9 cellular contexts compared by ENCODE assay signal in genomic region chr3:58432905-58433304, GRCh38. TPM values are rescaled to one million over a fixed set of nuclear protein-coding genes. Genes with fewer than 3 reads are reported as not detected.
DNase-seq lines count a peak whose midpoint lies in the region; ATAC-seq, FAIRE-seq and TF ChIP-seq lines count a peak whose summit lies in the region.
"Had no signal": no experiment of that assay in that cellular context is flagged by ENCODE, and none has a peak within 500 bp of the region (broad histone marks: within the 10 kb centered on the region; RNA-seq: fewer than 3 reads in every experiment).

No MANE protein-coding gene starts in this region.

- H3K4me3 ChIP-seq in HepG2 (replicated peaks in 1 of 3; ENCODE audit: insufficient read depth in 1 of 3, low read depth in 2 of 3, low read length in 3 of 3): peak overlapping the region; percentile 68 to 97 (median 93)
- H3K4me3 ChIP-seq in thymus (ENCODE audit: low read length): peak overlapping the region; percentile 96

- H3K36me3 ChIP-seq in HepG2 (replicated peaks in 1 of 2; ENCODE audit: control insufficient read depth in 1 of 2, insufficient read depth in 2 of 2, low read length in 2 of 2): peaks cover 8 to 44% of the 10 kb centered on the region in 2 experiments
- peaks cover 25% of the 10 kb centered on the region for H3K36me3 ChIP-seq in thymus (ENCODE audit: control insufficient read depth, insufficient read depth)

- no peaks in the 10 kb centered on the region for H3K27me3 Mint-ChIP-seq in activated CD4-positive, alpha-beta T cell treated with anti-CD3 and anti-CD28 coated beads, Interleukin-2, amount 10 ng/mL, durations not matched to agents 7 days and 5 days

- no peak for DNase-seq in activated CD4-positive, alpha-beta T cell treated with anti-CD3 and anti-CD28 coated beads, Interleukin-2, amount 10 ng/mL, durations not matched to agents 7 days and 5 days
- no peak for DNase-seq in activated CD4-positive, alpha-beta T cell treated with anti-CD3 and anti-CD28 coated beads for 1 hour
- DNase-seq in HepG2 (ENCODE audit: low spot score): no peak
- DNase-seq in inferior parietal cortex (ENCODE audit: extremely low spot score): no peak
- DNase-seq in hypothalamus (lab: John Stamatoyannopoulos, UW): no peak
- DNase-seq in NCI-H1930 (lab: John Stamatoyannopoulos, UW): no peak

- H3K4me1 ChIP-seq in HepG2 (ENCODE audit: insufficient read depth, low read length): peaks cover 51% of the 10 kb centered on the region
- H3K4me1 ChIP-seq in thymus (ENCODE audit: control insufficient read depth, insufficient read depth, low read length): peaks cover 5% of the 10 kb centered on the region

- H3K4me3 Mint-ChIP-seq in activated CD4-positive, alpha-beta T cell treated with anti-CD3 and anti-CD28 coated beads, Interleukin-2, amount 10 ng/mL, durations not matched to agents 7 days and 5 days: peak overlapping the region; percentile 83

- H3K9ac ChIP-seq in HepG2 (ENCODE audit: insufficient read depth, low read depth, low read length): peak overlapping the region; percentile 97

- H3K27me3 ChIP-seq in HepG2 (ENCODE audit: control insufficient read depth in 1 of 2, insufficient read depth in 2 of 2, low read length in 2 of 2) (peaks cover 0 to 1% of the 10 kb centered on the region in 2 experiments; a peak in 1 of 5 replicates), thymus (ENCODE audit: control insufficient read depth, insufficient read depth) (no peaks in the 10 kb centered on the region)

- peaks cover 24% of the 10 kb centered on the region for H3K36me3 Mint-ChIP-seq in activated CD4-positive, alpha-beta T cell treated with anti-CD3 and anti-CD28 coated beads, Interleukin-2, amount 10 ng/mL, durations not matched to agents 7 days and 5 days (ENCODE audit: low read depth)

- no peak overlapping the region for H2AFZ ChIP-seq in HepG2 (ENCODE audit: low read length)

- peaks cover 19% of the 10 kb centered on the region for H3K79me2 ChIP-seq in HepG2 (ENCODE audit: insufficient read depth, low read length)

- CTCF ChIA-PET in activated CD4-positive, alpha-beta T cell treated with anti-CD3 and anti-CD28 coated beads, Interleukin-2, amount 10 ng/mL, durations not matched to agents 7 days and 5 days (lab: Charles Lee): interaction anchor here (1.2 kb wide), 2 partner anchors 14 to 38 kb away, joined by 3 read pairs; no protein-coding TSS in a partner anchor
- CTCF ChIA-PET in HepG2 (lab: Yijun Ruan, JAX; ENCODE audit: low intra/inter-chr PET ratio, low total read pairs): no interaction called here

- no peaks in the 10 kb centered on the region for H4K20me1 ChIP-seq in HepG2 (ENCODE audit: insufficient read depth, low read length)

- no TSS peak for BruUV-seq in HepG2 (replicated peaks; lab: Mats Ljungman, UMichigan)

- intact Hi-C loops in HepG2 (cut with micrococcal nuclease; ENCODE audit: unreplicated experiment): loop anchor here (2.0 to 5.0 kb wide), 2 partner anchors 59 to 88 kb away; partner anchors contain the start of gene KCTD6

- 66% methylated on average over 6 of the region's 6 CpGs for WGBS in HepG2 (ENCODE audit: low lambda C conversion rate)
- 76% methylated on average over 6 of the region's 6 CpGs for WGBS in thymus

- H3K4me1 Mint-ChIP-seq in activated CD4-positive, alpha-beta T cell treated with anti-CD3 and anti-CD28 coated beads, Interleukin-2, amount 10 ng/mL, durations not matched to agents 7 days and 5 days: peaks cover 22% of the 10 kb centered on the region

- no peaks in the 10 kb centered on the region for H3K9me3 Mint-ChIP-seq in activated CD4-positive, alpha-beta T cell treated with anti-CD3 and anti-CD28 coated beads, Interleukin-2, amount 10 ng/mL, durations not matched to agents 7 days and 5 days

- H3K4me2 ChIP-seq in HepG2 (ENCODE audit: low read depth, low read length): peak overlapping the region; percentile 74

- TF ChIP-seq RAD21 in HepG2 (CRISPR knock-in tag; IDR thresholded peaks at IDR 0.05): no peak

- peak overlapping the region; percentile 95 for H3K27ac Mint-ChIP-seq in activated CD4-positive, alpha-beta T cell treated with anti-CD3 and anti-CD28 coated beads, Interleukin-2, amount 10 ng/mL, durations not matched to agents 7 days and 5 days

- TF ChIP-seq POLR2A in HepG2 (IDR thresholded peaks at IDR 0.05; ENCODE audit: insufficient read depth in 1 of 2, low read depth in 2 of 2, low read length in 2 of 2): no peak

- no peak for ATAC-seq in HepG2

- POLR2A ChIA-PET in activated CD4-positive, alpha-beta T cell treated with anti-CD3 and anti-CD28 coated beads, Interleukin-2, amount 10 ng/mL, durations not matched to agents 7 days and 5 days (lab: Charles Lee): interaction anchor here (0.7 kb wide), 1 partner anchor 45 kb away, joined by 5 read pairs; no protein-coding TSS in a partner anchor
- POLR2A ChIA-PET in HepG2 (lab: Yijun Ruan, JAX): interaction anchor here (0.6 to 1.9 kb wide), 14 partner anchors 8 to 127 kb away, joined by 3 to 11 read pairs (median 3); partner anchors contain the start of genes HTD2 and RPP14

- H3K27ac ChIP-seq in angular gyrus (ENCODE audit: low read depth, low read length) (peak overlapping the region; percentile 94), HepG2 (ENCODE audit: extremely low read length, insufficient read depth, low read length) (peak overlapping the region; percentile 92), thymus (ENCODE audit: low read depth) (no peak overlapping the region)

- TF ChIP-seq EP300 in HepG2 (IDR thresholded peaks at IDR 0.05; ENCODE audit: low read depth in 2 of 2, low read length in 2 of 2) (no peak), HepG2 (CRISPR knock-in tag; IDR thresholded peaks at IDR 0.05; ENCODE audit: borderline replicate concordance) (no peak)

- in situ Hi-C loops in HepG2 (cut with HindIII; ENCODE audit: extremely low pct_ligation_motif_present, low pct_unique_long_range_greater_than_20kb): no loop called here

- H3K9me3 ChIP-seq in HepG2 (ENCODE audit: low read length) (no peaks in the 10 kb centered on the region), thymus (ENCODE audit: control insufficient read depth) (no peaks in the 10 kb centered on the region)

- no peak for TF ChIP-seq CTCF in HepG2 (CRISPR knock-in tag; IDR thresholded peaks at IDR 0.05)

- FAIRE-seq in HepG2 (lab: Jason Lieb, UNC): peak; percentile 15
- FAIRE-seq: colon had no signal

RNA-seq across cellular contexts. Expression of gene PDHB, which starts 0.7 kb away (rescaled TPM):
- 10 to 100 TPM; 47.6 to 50.6 TPM for total RNA-seq in activated CD4-positive, alpha-beta T cell treated with anti-CD3 and anti-CD28 coated beads, Interleukin-2, amount 10 ng/mL, durations not matched to agents 7 days and 5 days
- 153 and 229 TPM in 2 replicates for total RNA-seq in HepG2 (2016; rRNA removed; fragmentation: Illumina TruSeq; extraction: Trizol)
- total RNA-seq in HepG2 (2016; cell fraction: cytosol; rRNA removed; fragmentation: Illumina TruSeq; extraction: Trizol; ENCODE audit: low read depth): 14.8 and 15.6 TPM in 2 replicates
- 155 and 245 TPM in 2 replicates for total RNA-seq in HepG2 (2016; cell fraction: insoluble cytoplasmic fraction; rRNA removed; fragmentation: Illumina TruSeq; extraction: Trizol)
- 30.6 and 31.8 TPM in 2 replicates for total RNA-seq in HepG2 (2016; cell fraction: membrane; rRNA removed; fragmentation: Illumina TruSeq; extraction: Trizol)
- 63.1 and 66.4 TPM in 2 replicates for total RNA-seq in HepG2 (2016; cell fraction: nucleus; rRNA removed; fragmentation: Illumina TruSeq; extraction: Trizol)
- polyA plus RNA-seq in HepG2 (2011; rRNA removed): 97.1 and 108 TPM in 2 replicates
- 68.4 and 102 TPM in 2 replicates for polyA plus RNA-seq in HepG2 (2011; cell fraction: cytosol; rRNA removed)
- 28.4 and 37.7 TPM in 2 replicates for polyA plus RNA-seq in HepG2 (2011; cell fraction: nucleus; rRNA removed)
- polyA plus RNA-seq in HepG2 (2012): 113 and 146 TPM in 2 replicates
- 11.6 and 12.1 TPM in 2 replicates for polyA plus RNA-seq in HepG2 (2016; cell fraction: cytosol; fragmentation: Illumina TruSeq; extraction: Trizol; ENCODE audit: low read depth)
- polyA plus RNA-seq in HepG2 (2016; cell fraction: insoluble cytoplasmic fraction; fragmentation: Illumina TruSeq; extraction: Trizol; ENCODE audit: low read depth): 209 and 226 TPM in 2 replicates
- polyA plus RNA-seq in HepG2 (2016; cell fraction: membrane; fragmentation: Illumina TruSeq; extraction: Trizol; ENCODE audit: low read depth): 23.0 and 24.8 TPM in 2 replicates
- polyA plus RNA-seq in HepG2 (2016; cell fraction: nucleus; fragmentation: Illumina TruSeq; extraction: Trizol; ENCODE audit: insufficient read depth, low read depth): 66.3 and 77.5 TPM in 2 replicates
- 76.8 and 97.2 TPM in 2 replicates for polyA minus RNA-seq in HepG2 (2011; rRNA and poly(A)+ RNA removed; ENCODE audit: low replicate concordance)
- 47.7 and 50.9 TPM in 2 replicates for polyA minus RNA-seq in HepG2 (2011; cell fraction: cytosol; rRNA and poly(A)+ RNA removed)
- 91.3 and 98.1 TPM in 2 replicates for polyA minus RNA-seq in HepG2 (2011; cell fraction: nucleus; rRNA and poly(A)+ RNA removed)
- polyA plus RNA-seq in thymus: 86.0 TPM

RNA-seq across cellular contexts. Expression of gene KCTD6, which starts 59.0 kb away (rescaled TPM):
- 10 to 100 TPM in 1 of 2 experiments, 1 to 10 TPM in 1; 7.7 to 10.8 TPM for total RNA-seq in activated CD4-positive, alpha-beta T cell treated with anti-CD3 and anti-CD28 coated beads, Interleukin-2, amount 10 ng/mL, durations not matched to agents 7 days and 5 days
- 14.0 and 14.2 TPM in 2 replicates for total RNA-seq in HepG2 (2016; rRNA removed; fragmentation: Illumina TruSeq; extraction: Trizol)
- 9.3 and 12.2 TPM in 2 replicates for total RNA-seq in HepG2 (2016; cell fraction: cytosol; rRNA removed; fragmentation: Illumina TruSeq; extraction: Trizol; ENCODE audit: low read depth)
- total RNA-seq in HepG2 (2016; cell fraction: insoluble cytoplasmic fraction; rRNA removed; fragmentation: Illumina TruSeq; extraction: Trizol): 13.2 and 17.0 TPM in 2 replicates
- total RNA-seq in HepG2 (2016; cell fraction: membrane; rRNA removed; fragmentation: Illumina TruSeq; extraction: Trizol): 20.0 and 22.1 TPM in 2 replicates
- total RNA-seq in HepG2 (2016; cell fraction: nucleus; rRNA removed; fragmentation: Illumina TruSeq; extraction: Trizol): 12.3 and 13.2 TPM in 2 replicates
- polyA plus RNA-seq in HepG2 (2011; rRNA removed) (12.0 and 13.4 TPM in 2 replicates), thymus (27.7 TPM)
- polyA plus RNA-seq in HepG2 (2011; cell fraction: cytosol; rRNA removed): 6.5 and 11.1 TPM in 2 replicates
- polyA plus RNA-seq in HepG2 (2011; cell fraction: nucleus; rRNA removed): 7.0 and 14.1 TPM in 2 replicates
- polyA plus RNA-seq in HepG2 (2012): 10.7 and 12.1 TPM in 2 replicates
- 10.5 and 12.2 TPM in 2 replicates for polyA plus RNA-seq in HepG2 (2016; cell fraction: cytosol; fragmentation: Illumina TruSeq; extraction: Trizol; ENCODE audit: low read depth)
- 19.5 and 23.9 TPM in 2 replicates for polyA plus RNA-seq in HepG2 (2016; cell fraction: insoluble cytoplasmic fraction; fragmentation: Illumina TruSeq; extraction: Trizol; ENCODE audit: low read depth)
- 17.5 and 18.4 TPM in 2 replicates for polyA plus RNA-seq in HepG2 (2016; cell fraction: membrane; fragmentation: Illumina TruSeq; extraction: Trizol; ENCODE audit: low read depth)
- 23.8 and 26.9 TPM in 2 replicates for polyA plus RNA-seq in HepG2 (2016; cell fraction: nucleus; fragmentation: Illumina TruSeq; extraction: Trizol; ENCODE audit: insufficient read depth, low read depth)
- polyA minus RNA-seq in HepG2 (2011; rRNA and poly(A)+ RNA removed; ENCODE audit: low replicate concordance): 3.9 and 8.0 TPM in 2 replicates
- polyA minus RNA-seq in HepG2 (2011; cell fraction: cytosol; rRNA and poly(A)+ RNA removed): 4.9 and 5.9 TPM in 2 replicates
- polyA minus RNA-seq in HepG2 (2011; cell fraction: nucleus; rRNA and poly(A)+ RNA removed): 7.3 and 17.8 TPM in 2 replicates
